15 cellular contexts compared by ENCODE assay signal in genomic region chr6:20707166-20707485, GRCh38.
A peak's percentile ranks its signal among the peaks of the same experiment; 100 is the strongest.
DNase-seq lines count a peak whose midpoint lies in the region; ATAC-seq and TF ChIP-seq lines count a peak whose summit lies in the region.
"Had no signal": no experiment of that assay in that cellular context is flagged by ENCODE, and none has a peak within 500 bp of the region (broad histone marks: within the 10 kb centered on the region; RNA-seq: fewer than 3 reads in every experiment).

No MANE protein-coding gene starts in this region.

- ATAC-seq in GM21381 (IDR thresholded peaks at IDR 0.05; ENCODE audit: unreplicated experiment), result no peak

- no peaks in the 10 kb centered on the region for H3K36me3 Mint-ChIP-seq in progenitor cell of endocrine pancreas (ENCODE audit: insufficient read depth)
- H3K36me3 Mint-ChIP-seq: activated CD4-positive, alpha-beta memory T cell treated with anti-CD3 and anti-CD28 coated beads for 36 hours had no signal

- peak; percentile 66 for DNase-seq in DMS53 (lab: John Stamatoyannopoulos, UW)
- no peak for DNase-seq in DMS53 treated with DMSO at 0.1 percent for 48 hours (lab: John Stamatoyannopoulos, UW; ENCODE audit: unreplicated experiment)
- peak; percentile 60 for DNase-seq in NCI-H1694 (lab: John Stamatoyannopoulos, UW)
- DNase-seq in NCI-H82 treated with DMSO at 0.1 percent for 48 hours (lab: John Stamatoyannopoulos, UW; ENCODE audit: unreplicated experiment), result peak; percentile 93
- DNase-seq in progenitor cell of endocrine pancreas (ENCODE audit: low spot score, unreplicated experiment), result no peak
- DNase-seq in amygdala (lab: John Stamatoyannopoulos, UW), result no peak
- no peak for DNase-seq in SKM-1 (lab: John Stamatoyannopoulos, UW; ENCODE audit: unreplicated experiment)
- DNase-seq: activated CD4-positive, alpha-beta memory T cell treated with anti-CD3 and anti-CD28 coated beads for 36 hours; brain microvascular endothelial cell; CD4-positive, alpha-beta memory T cell; hippocampal formation; KG1; stimulated activated naive CD8-positive, alpha-beta T cell treated with anti-CD3 and anti-CD28 coated beads, Interleukin-15, amount 100 ng/mL, for 72 hours had no signal

- TF ChIP-seq CTCF in progenitor cell of endocrine pancreas (IDR thresholded peaks at IDR 0.05; ENCODE audit: unreplicated experiment), result no peak

- no peak overlapping the region for H3K4me3 Mint-ChIP-seq in progenitor cell of endocrine pancreas (ENCODE audit: low read depth)
- H3K4me3 Mint-ChIP-seq: activated CD4-positive, alpha-beta memory T cell treated with anti-CD3 and anti-CD28 coated beads for 36 hours; CD4-positive, alpha-beta memory T cell had no signal

- peaks cover 41% of the 10 kb centered on the region for H3K4me1 Mint-ChIP-seq in progenitor cell of endocrine pancreas (ENCODE audit: low read depth)

- peaks cover 4% of the 10 kb centered on the region for H3K9me3 Mint-ChIP-seq in progenitor cell of endocrine pancreas (ENCODE audit: low read depth)
- H3K9me3 Mint-ChIP-seq: activated CD4-positive, alpha-beta memory T cell treated with anti-CD3 and anti-CD28 coated beads for 36 hours; activated T-helper 2 cell treated with anti-CD3 and anti-CD28 coated beads, Interferon-gamma antibody, Interleukin-2, Interleukin-4, amounts not matched to agents 10 μg/mL and 5 μg/mL and 100 μg/mL, durations not matched to agents 14 hours and 24 hours and 36 hours; CD4-positive, alpha-beta memory T cell had no signal

- H3K27ac Mint-ChIP-seq in progenitor cell of endocrine pancreas, result peak overlapping the region; percentile 54
- H3K27ac Mint-ChIP-seq: activated CD4-positive, alpha-beta memory T cell treated with anti-CD3 and anti-CD28 coated beads for 36 hours; activated T-helper 2 cell treated with anti-CD3 and anti-CD28 coated beads, Interferon-gamma antibody, Interleukin-2, Interleukin-4, amounts not matched to agents 10 μg/mL and 5 μg/mL and 100 μg/mL, durations not matched to agents 14 hours and 24 hours and 36 hours had no signal

- H3K27me3 Mint-ChIP-seq in progenitor cell of endocrine pancreas, result no peaks in the 10 kb centered on the region
- H3K27me3 Mint-ChIP-seq: activated CD4-positive, alpha-beta memory T cell treated with anti-CD3 and anti-CD28 coated beads for 36 hours; CD4-positive, alpha-beta memory T cell; stimulated activated naive CD8-positive, alpha-beta T cell treated with anti-CD3 and anti-CD28 coated beads, Interleukin-15, amount 100 ng/mL, for 72 hours had no signal

Comparison
In these comparisons a context has a peak if more than half of its experiments do, and no peak if none do; other contexts are left out.
1. DNase-seq: peak in DMS53 (single experiment), NCI-H1694 (single experiment) and NCI-H82 treated with DMSO at 0.1 percent for 48 hours (single experiment); none in DMS53 treated with DMSO at 0.1 percent for 48 hours (single experiment), progenitor cell of endocrine pancreas (single experiment), amygdala (0 of 56) and SKM-1 (single experiment).